Comparison of ENCODE assay signal across 8 cellular contexts in the genomic region with DNA sequence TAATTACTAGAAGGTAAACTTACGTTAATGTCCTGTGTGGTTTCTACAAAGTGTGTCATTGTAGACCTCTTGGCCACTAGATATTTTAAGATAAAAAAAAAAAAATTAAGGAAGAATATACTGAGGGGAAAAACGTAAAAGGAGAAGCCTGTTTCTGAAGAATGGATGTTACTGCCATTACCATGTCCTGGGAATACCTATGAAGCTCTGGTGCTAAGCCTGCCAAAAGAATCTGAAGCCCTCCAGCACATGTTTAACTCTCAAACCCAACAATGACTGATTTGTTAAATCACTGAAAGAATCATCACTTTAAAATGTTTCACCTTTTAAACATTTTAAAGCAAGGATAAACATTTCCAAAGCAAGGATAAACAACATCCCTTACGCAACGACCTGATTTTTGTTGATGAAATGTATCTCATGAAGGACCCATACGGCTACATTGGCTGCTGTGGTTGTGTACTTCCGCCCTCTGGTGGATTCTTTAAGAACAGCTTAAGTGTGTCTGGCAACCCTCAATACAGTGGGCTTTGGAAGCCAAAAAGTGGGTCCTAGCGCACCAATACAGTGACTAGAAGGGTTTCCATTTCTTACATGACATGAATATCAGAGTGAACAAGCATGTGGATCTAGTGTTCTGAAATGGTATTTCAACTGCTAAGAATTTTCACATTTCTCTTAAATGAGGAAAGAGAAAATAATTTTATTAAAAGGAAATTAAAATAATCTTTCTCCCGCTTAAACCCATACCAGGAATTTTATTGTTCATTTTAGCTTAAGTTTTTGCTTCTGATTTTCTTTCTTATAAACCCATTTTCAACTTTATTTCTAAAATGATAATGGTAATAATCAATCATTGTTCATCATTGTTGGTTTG.
DNase-seq lines count a peak whose midpoint lies in the region; ATAC-seq, FAIRE-seq and TF ChIP-seq lines count a peak whose summit lies in the region.

No MANE protein-coding gene starts in this region.

- H3F3A ChIP-seq in SU-DHL-6 (ENCODE audit: insufficient read depth) = no peaks in the 10 kb centered on the region

- intact Hi-C loops in A673 (cut with micrococcal nuclease; ENCODE audit: unreplicated experiment) = loop anchor here (1.0 to 10.0 kb wide), 4 partner anchors 215 to 341 kb away; no protein-coding TSS in a partner anchor

- peak; percentile 92 for FAIRE-seq in GM12891 (lab: Jason Lieb, UNC)

- H3K36me3 ChIP-seq in A673 (ENCODE audit: insufficient read depth, low read length, poor library complexity, severe bottlenecking) (no peaks in the 10 kb centered on the region), SU-DHL-6 (ENCODE audit: low read length) (no peaks in the 10 kb centered on the region)

- BruUV-seq in A673 (replicated peaks; lab: Mats Ljungman, UMichigan) = no TSS peak

- peak; percentile 91 for TF ChIP-seq CTCF in A673 (conservative IDR thresholded peaks at IDR 0.05; ENCODE audit: low read depth, low read length)
- TF ChIP-seq CTCF in SU-DHL-6 (IDR thresholded peaks at IDR 0.05; ENCODE audit: insufficient read depth, low read length, poor library complexity, severe bottlenecking) = peak; percentile 84

- POLR2A ChIA-PET in A673 (lab: Charles Lee; ENCODE audit: low non-redundant PET) = interaction anchor here (0.6 kb wide), 1 partner anchor 37 kb away, joined by 3 read pairs; no protein-coding TSS in a partner anchor

- no peak for TF ChIP-seq POLR2A in GM12891 (IDR thresholded peaks at IDR 0.05; ENCODE audit: low read depth, low read length)

- no peaks in the 10 kb centered on the region for H4K20me1 ChIP-seq in SU-DHL-6 (ENCODE audit: low read depth, low read length)

- peak; percentile 83 for DNase-seq in A673 (ENCODE audit: low spot score)
- no peak for DNase-seq in GM12891 (ENCODE audit: insufficient read length, low spot score)
- peak; percentile 36 for DNase-seq in NCI-H1105 (lab: John Stamatoyannopoulos, UW)
- DNase-seq in brain pericyte (ENCODE audit: low read depth, low spot score) = peak; percentile 37
- DNase-seq in iris pigment epithelial cell (ENCODE audit: low read depth) = peak; percentile 89
- peak; percentile 5 to 36 for DNase-seq in stimulated activated CD4-positive, alpha-beta T cell treated with anti-CD3 and anti-CD28 coated beads, Interleukin-1b, Interleukin-23, amount 100 ng/mL, for 4 hours (ENCODE audit: low read depth in 2 of 2)

- no peak overlapping the region for H3K27ac ChIP-seq in A673 (ENCODE audit: low read depth, low read length, poor library complexity, severe bottlenecking)
- no peak overlapping the region for H3K27ac ChIP-seq in SU-DHL-6 (ENCODE audit: low read depth, low read length)

- no peaks in the 10 kb centered on the region for H3K9me3 ChIP-seq in A673 (ENCODE audit: low read depth, low read length, poor library complexity, severe bottlenecking)
- no peaks in the 10 kb centered on the region for H3K9me3 ChIP-seq in SU-DHL-6 (ENCODE audit: insufficient read depth, low read length)

- H3K4me1 ChIP-seq in A673 (ENCODE audit: insufficient read depth, low read length, poor library complexity, severe bottlenecking) = no peaks in the 10 kb centered on the region

- no peak overlapping the region for H2AFZ ChIP-seq in SU-DHL-6 (ENCODE audit: low read depth, low read length, severe bottlenecking)

- H3K9ac ChIP-seq in SU-DHL-6 (ENCODE audit: low read length) = no peak overlapping the region

- CTCF ChIA-PET in A673 (lab: Charles Lee) = interaction anchor here (0.5 to 1.9 kb wide), 5 partner anchors 32 to 1447 kb away, joined by 3 to 20 read pairs (median 5); no protein-coding TSS in a partner anchor

- H3K4me3 ChIP-seq in A673 (ENCODE audit: low read depth, low read length, poor library complexity, severe bottlenecking) = no peak overlapping the region
- no peak overlapping the region for H3K4me3 ChIP-seq in SU-DHL-6 (ENCODE audit: insufficient read depth, low read length, poor library complexity, severe bottlenecking)

- H3K27me3 ChIP-seq in A673 (replicated peaks; ENCODE audit: insufficient read depth, low read depth, low read length, poor library complexity) (no peaks in the 10 kb centered on the region), SU-DHL-6 (ENCODE audit: low read length) (no peaks in the 10 kb centered on the region)

- no peaks in the 10 kb centered on the region for H3K79me2 ChIP-seq in SU-DHL-6 (ENCODE audit: insufficient read depth, low read length)

- ATAC-seq in HG02678 (IDR thresholded peaks at IDR 0.05; ENCODE audit: unreplicated experiment) = peak; percentile 96

- no peaks in the 10 kb centered on the region for H3K9me2 ChIP-seq in SU-DHL-6 (replicated peaks; ENCODE audit: insufficient read depth, low read length)

- H3K4me2 ChIP-seq in SU-DHL-6 (ENCODE audit: low read depth, low read length, poor library complexity, severe bottlenecking) = no peak overlapping the region

TF ChIP-seq in GM12891, 5 proteins besides CTCF, POLR2A, EP300 and RAD21:
- TF ChIP-seq POU2F2 (IDR thresholded peaks at IDR 0.05; ENCODE audit: low read depth, low read length) = no peak
- no peak for TF ChIP-seq PAX5 (IDR thresholded peaks at IDR 0.05; ENCODE audit: insufficient read depth, low read length, severe bottlenecking)
- no peak for TF ChIP-seq SPI1 (IDR thresholded peaks at IDR 0.05; ENCODE audit: low read depth, low read length)
- no peak for TF ChIP-seq POLR2AphosphoS5 (IDR thresholded peaks at IDR 0.05; ENCODE audit: low read depth, low read length)
- TF ChIP-seq TAF1 (IDR thresholded peaks at IDR 0.05; ENCODE audit: low read depth, low read length) = no peak
